In genomic region chr17:38349097-38349904, GRCh38 we compare ENCODE assay signal across 9 cellular contexts. TPM values are rescaled to one million over a fixed set of nuclear protein-coding genes. Genes with fewer than 3 reads are reported as not detected.
DNase-seq lines count a peak whose midpoint lies in the region; ATAC-seq and TF ChIP-seq lines count a peak whose summit lies in the region.
"Had no signal": no experiment of that assay in that cellular context is flagged by ENCODE, and none has a peak within 500 bp of the region (broad histone marks: within the 10 kb centered on the region; RNA-seq: fewer than 3 reads in every experiment).

No MANE protein-coding gene starts in this region.

- in situ Hi-C loops in T47D (cut with HindIII; ENCODE audit: low pct_unique_long_range_greater_than_20kb, low sequenced_read_pairs), result no loop called here

- peak; percentile 100 for TF ChIP-seq CTCF in VCaP (conservative IDR thresholded peaks at IDR 0.05)

- DNase-seq in A172 (ENCODE audit: low spot score) (peak; percentile 83), GOT3 (lab: John Stamatoyannopoulos, UW) (peak; percentile 27), NCI-H2227 (lab: John Stamatoyannopoulos, UW; ENCODE audit: unreplicated experiment) (peak; percentile 92), T47D (ENCODE audit: low read depth in 1 of 2, low spot score in 1 of 2) (peak; percentile 66 to 90), islet precursor cell (peak; percentile 97)
- peak; percentile 56 to 72 for DNase-seq in stimulated activated CD4-positive, alpha-beta T cell treated with anti-CD3 and anti-CD28 coated beads, Interleukin-1b, Interleukin-23, amount 100 ng/mL, for 1 hour (ENCODE audit: low read depth in 2 of 2)

- no peak for ATAC-seq in HG03342 (IDR thresholded peaks at IDR 0.05; ENCODE audit: unreplicated experiment)

- H3K27ac ChIP-seq in VCaP, result peak overlapping the region; percentile 10; the same call in 1 of the 2 replicates
- H3K27ac ChIP-seq: BLaER1 treated with 17β-estradiol and CSF1 and Interleukin-3, amounts not matched to agents 10 nM and 100 nM had no signal

RNA-seq across cellular contexts. Expression of gene SOCS7, which starts 2.3 kb away (rescaled TPM):
- 14.7 and 17.8 TPM in 2 replicates for total RNA-seq in A172 (2014; rRNA removed; shearing (Covaris generic))

RNA-seq across cellular contexts. Expression of gene GPR179, which starts 5.5 kb away (rescaled TPM):
- total RNA-seq in A172 (2014; rRNA removed; shearing (Covaris generic)), result 0.46 TPM in 1 of 2 replicates, not detected in the other

RNA-seq across cellular contexts. Expression of gene MRPL45, which starts 52.3 kb away (rescaled TPM):
- total RNA-seq in A172 (2014; rRNA removed; shearing (Covaris generic)), result 51.6 and 55.2 TPM in 2 replicates

Comparison
In these comparisons a context has a peak if more than half of its experiments do, and no peak if none do; other contexts are left out.
1. DNase-seq: peak in every context shown above with its lines; median percentile 97 in islet precursor cell; 92 in NCI-H2227; 83 in A172; 78 in T47D; 64 in stimulated activated CD4-positive, alpha-beta T cell treated with anti-CD3 and anti-CD28 coated beads, Interleukin-1b, Interleukin-23, amount 100 ng/mL, for 1 hour; 27 in GOT3.